ENCODE assay signal across 22 cellular contexts in genomic region chr3:126307083-126307482, GRCh38. TPM values are rescaled to one million over a fixed set of nuclear protein-coding genes. Genes with fewer than 3 reads are reported as not detected.
DNase-seq lines count a peak whose midpoint lies in the region; ATAC-seq and TF ChIP-seq lines count a peak whose summit lies in the region.
"Had no signal": no experiment of that assay in that cellular context is flagged by ENCODE, and none has a peak within 500 bp of the region (broad histone marks: within the 10 kb centered on the region; RNA-seq: fewer than 3 reads in every experiment).

No MANE protein-coding gene starts in this region.

- no peak overlapping the region for H3K4ac ChIP-seq in neuronal stem cell (ENCODE audit: low read length)

- H3K18ac ChIP-seq in neuronal stem cell (ENCODE audit: low read length): peak overlapping the region; percentile 65

- no peak overlapping the region for H2BK15ac ChIP-seq in neuronal stem cell (ENCODE audit: low read length)

- no peak for TF ChIP-seq POLR2A in esophagus muscularis mucosa (IDR thresholded peaks at IDR 0.05; ENCODE audit: low read depth)

- TF ChIP-seq CTCF in esophagus muscularis mucosa (IDR thresholded peaks at IDR 0.05) (no peak), tibial artery (IDR thresholded peaks at IDR 0.05) (no peak)

- peak; percentile 26 for DNase-seq in activated CD8-positive, alpha-beta memory T cell treated with anti-CD3 and anti-CD28 coated beads, Interleukin-2, amount 50 U/mL, for 48 hours
- no peak for DNase-seq in activated CD8-positive, alpha-beta memory T cell treated with anti-CD3 and anti-CD28 coated beads for 24 hours
- DNase-seq in esophagus muscularis mucosa (ENCODE audit: extremely low spot score): peak; percentile 86
- no peak for DNase-seq in neuronal stem cell (ENCODE audit: low spot score)
- peak; percentile 6 to 62 for DNase-seq in tibial artery
- DNase-seq in stimulated activated CD4-positive, alpha-beta T cell treated with anti-CD3 and anti-CD28 coated beads, Interleukin-12 subunit alpha, Interleukin-12 subunit beta, amount 100 ng/mL, for 4 hours: no peak
- DNase-seq: 8988T; ACHN; BE2C; CD4-positive, alpha-beta T cell; KBM-7; MG63; NCI-H1694; NCI-H2029 treated with DMSO at 0.1 percent for 48 hours; NCI-H2227 treated with DMSO at 0.1 percent for 48 hours; NCI-H510A; NCI-H69; SHP77 had no signal

- H2BK120ac ChIP-seq in neuronal stem cell (ENCODE audit: low read depth, low read length): no peak overlapping the region

- H3K23ac ChIP-seq in neuronal stem cell (ENCODE audit: low read depth, low read length, poor library complexity): no peak overlapping the region

- H3K4me1 ChIP-seq in esophagus muscularis mucosa: no peaks in the 10 kb centered on the region
- H3K4me1 ChIP-seq in neuronal stem cell (ENCODE audit: control insufficient read depth in 2 of 2, insufficient read depth in 1 of 2, low read depth in 1 of 2, low read length in 2 of 2): no peaks in the 10 kb centered on the region
- H3K4me1 ChIP-seq in tibial artery: no peaks in the 10 kb centered on the region
- H3K4me1 ChIP-seq: BE2C had no signal

- intact Hi-C loops in esophagus muscularis mucosa (cut with DNase I): loop anchor here (5.0 kb wide), 1 partner anchor 45 kb away; no protein-coding TSS in a partner anchor
- intact Hi-C loops in tibial artery (cut with DNase I; ENCODE audit: low total_unique reads): no loop called here

- no peaks in the 10 kb centered on the region for H3K27me3 ChIP-seq in esophagus muscularis mucosa
- no peaks in the 10 kb centered on the region for H3K27me3 ChIP-seq in neuronal stem cell (ENCODE audit: control insufficient read depth in 3 of 3, insufficient read depth in 3 of 3, low read depth in 1 of 3, low read length in 3 of 3)
- no peaks in the 10 kb centered on the region for H3K27me3 ChIP-seq in tibial artery
- H3K27me3 ChIP-seq: BE2C, MG63 had no signal

- no peaks in the 10 kb centered on the region for H3K79me1 ChIP-seq in neuronal stem cell (ENCODE audit: low read depth, low read length)

- no peak overlapping the region for H3K14ac ChIP-seq in neuronal stem cell (ENCODE audit: low read length)

- H3K27ac ChIP-seq in esophagus muscularis mucosa (replicated peaks in 1 of 4) (no peak overlapping the region), neuronal stem cell (replicated peaks; ENCODE audit: low read length) (no peak overlapping the region), tibial artery (no peak overlapping the region)
- H3K27ac ChIP-seq: RWPE1 had no signal

- ATAC-seq in HG03045 (IDR thresholded peaks at IDR 0.05; ENCODE audit: unreplicated experiment): no peak
- ATAC-seq in HG02623 (IDR thresholded peaks at IDR 0.05; ENCODE audit: unreplicated experiment): no peak
- ATAC-seq: Panc1 had no signal

- H3K9me3 ChIP-seq in esophagus muscularis mucosa (peaks cover 0 to 7% (median 3%) of the 10 kb centered on the region in 4 donors), neuronal stem cell (replicated peaks in 1 of 2; ENCODE audit: control insufficient read depth in 2 of 2, insufficient read depth in 1 of 2, low read depth in 1 of 2, low read length in 2 of 2) (peaks cover 0 to 10% of the 10 kb centered on the region in 2 donors), tibial artery (peaks cover 0 to 11% (median 0%) of the 10 kb centered on the region in 3 donors)
- H3K9me3 ChIP-seq: BE2C had no signal

- no peaks in the 10 kb centered on the region for H3K36me3 ChIP-seq in esophagus muscularis mucosa
- no peaks in the 10 kb centered on the region for H3K36me3 ChIP-seq in neuronal stem cell (replicated peaks in 1 of 2; ENCODE audit: control insufficient read depth in 2 of 2, insufficient read depth in 2 of 2, low read length in 2 of 2)
- no peaks in the 10 kb centered on the region for H3K36me3 ChIP-seq in tibial artery
- H3K36me3 ChIP-seq: BE2C, MG63 had no signal

- H4K91ac ChIP-seq in neuronal stem cell (ENCODE audit: low read depth, low read length, poor library complexity): no peak overlapping the region

- no peak overlapping the region for H3K4me2 ChIP-seq in neuronal stem cell (ENCODE audit: insufficient read depth, low read length, poor library complexity, severe bottlenecking)

- WGBS in esophagus muscularis mucosa: 93% methylated on average over 7 of the region's 7 CpGs
- no CpG with 5 or more reads among the region's 7 CpGs for WGBS in neuronal stem cell (ENCODE audit: extremely low coverage in 2 of 2, insufficient read length in 2 of 2, insufficient replicate concordance in 1 of 2), 2 donors

- H2AFZ ChIP-seq in neuronal stem cell (ENCODE audit: low read length): no peak overlapping the region

- no peak overlapping the region for H3K9ac ChIP-seq in neuronal stem cell (ENCODE audit: low read depth, low read length, poor library complexity)

- H2BK12ac ChIP-seq in neuronal stem cell (ENCODE audit: low read length): no peak overlapping the region

- H2AK5ac ChIP-seq in neuronal stem cell (ENCODE audit: low read depth, low read length): peak overlapping the region; percentile 80

- no peak overlapping the region for H4K8ac ChIP-seq in neuronal stem cell (ENCODE audit: low read depth, low read length)

- H2BK5ac ChIP-seq in neuronal stem cell (ENCODE audit: low read length): no peak overlapping the region

- no peak for TF ChIP-seq EP300 in esophagus muscularis mucosa (IDR thresholded peaks at IDR 0.05)

- H3K4me3 ChIP-seq in esophagus muscularis mucosa (no peak overlapping the region), neuronal stem cell (ENCODE audit: low read length in 2 of 2) (no peak overlapping the region), tibial artery (no peak overlapping the region)
- H3K4me3 ChIP-seq: MG63 had no signal

RNA-seq across cellular contexts. Expression of gene KLF15, which starts 50.1 kb away (rescaled TPM):
- 100 to 1,000 TPM in 2 of 4 donors, 10 to 100 TPM in 2; 84.3 to 208 (median 93.6) TPM for total RNA-seq in esophagus muscularis mucosa
- polyA plus RNA-seq in neuronal stem cell (2013, experiment 1 of 2): 6.0 TPM
- polyA plus RNA-seq in neuronal stem cell (2013, experiment 2 of 2): 5.6 TPM

Comparison
In these comparisons a context has a peak if more than half of its experiments do, and no peak if none do; other contexts are left out.
1. DNase-seq: peak in activated CD8-positive, alpha-beta memory T cell treated with anti-CD3 and anti-CD28 coated beads, Interleukin-2, amount 50 U/mL, for 48 hours (single experiment), esophagus muscularis mucosa (single experiment) and tibial artery (2 of 2); none in activated CD8-positive, alpha-beta memory T cell treated with anti-CD3 and anti-CD28 coated beads for 24 hours (single experiment), neuronal stem cell (single experiment) and stimulated activated CD4-positive, alpha-beta T cell treated with anti-CD3 and anti-CD28 coated beads, Interleukin-12 subunit alpha, Interleukin-12 subunit beta, amount 100 ng/mL, for 4 hours (single experiment).